In the genomic region with DNA sequence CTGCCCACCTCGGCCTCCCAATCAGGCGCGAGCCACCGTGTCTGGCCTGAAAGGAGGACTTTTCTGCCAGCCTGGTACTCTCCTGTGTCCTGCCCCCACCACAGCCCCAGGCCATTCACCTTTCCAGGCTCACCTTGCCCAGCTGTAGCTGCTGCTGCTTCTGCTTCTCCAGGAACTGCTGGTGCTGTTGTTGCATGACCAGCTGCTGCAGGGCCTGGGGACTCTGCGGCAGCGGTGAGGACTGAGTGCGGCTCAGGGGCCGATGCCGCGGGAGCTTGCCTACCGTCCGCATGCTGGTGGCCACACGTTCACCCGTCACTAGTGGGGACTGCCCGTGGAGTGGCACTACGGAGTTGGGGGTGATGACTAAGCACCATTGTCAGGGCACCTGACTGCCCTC, we compare ENCODE assay signal across 31 cellular contexts. TPM values are rescaled to one million over a fixed set of nuclear protein-coding genes. Genes with fewer than 3 reads are reported as not detected.
DNase-seq lines count a peak whose midpoint lies in the region; ATAC-seq and TF ChIP-seq lines count a peak whose summit lies in the region.
"Had no signal": no experiment of that assay in that cellular context is flagged by ENCODE, and none has a peak within 500 bp of the region (broad histone marks: within the 10 kb centered on the region; RNA-seq: fewer than 3 reads in every experiment).

No MANE protein-coding gene starts in this region.

- peak overlapping the region; percentile 60 for H2AFZ ChIP-seq in mesenchymal stem cell (ENCODE audit: low read depth, low read length)
- H2AFZ ChIP-seq in OCI-LY7 (ENCODE audit: low read length): no peak overlapping the region

- H3K27ac Mint-ChIP-seq in activated T-cell treated with anti-CD3 and anti-CD28 coated beads, Interleukin-2, amount 50 U/mL, for 24 hours: peak overlapping the region; percentile 29
- H3K27ac Mint-ChIP-seq in activated T-cell treated with anti-CD3 and anti-CD28 coated beads, Interleukin-2, amount 50 U/mL, for 72 hours: no peak overlapping the region
- H3K27ac Mint-ChIP-seq in WTC11 (peak overlapping the region; percentile 84), mesothelial cell of epicardium (no peak overlapping the region)
- H3K27ac Mint-ChIP-seq: activated naive CD8-positive, alpha-beta T cell treated with anti-CD3 and anti-CD28 coated beads, Interleukin-2, amount 50 U/mL, for 24 hours had no signal

- CTCF ChIA-PET in WTC11 (lab: Charles Lee): interaction anchor here (0.5 to 4.5 kb wide), 7 partner anchors 10 to 181 kb away, joined by 3 to 41 read pairs (median 5); a partner anchor contains a TSS
- CTCF ChIA-PET in OCI-LY7 (lab: Charles Lee; ENCODE audit: unreplicated experiment): no interaction called here

- WGBS in mesenchymal stem cell: 97% methylated on average over 16 of the region's 16 CpGs

- ATAC-seq in activated T-cell treated with anti-CD3 and anti-CD28 coated beads, Interleukin-2, amount 50 U/mL, for 72 hours (replicated peaks in 1 of 2): no peak
- no peak for ATAC-seq in WTC11
- ATAC-seq: activated naive CD8-positive, alpha-beta T cell treated with anti-CD3 and anti-CD28 coated beads, Interleukin-2, amount 50 U/mL, for 24 hours; activated T-cell treated with anti-CD3 and anti-CD28 coated beads, Interleukin-2, amount 50 U/mL, for 4 hours; left ventricle myocardium superior had no signal

- TF ChIP-seq CTCF in WTC11 (IDR thresholded peaks at IDR 0.05): no peak
- TF ChIP-seq CTCF in OCI-LY7 (conservative IDR thresholded peaks at IDR 0.05; ENCODE audit: low read length): no peak
- TF ChIP-seq CTCF in mesothelial cell of epicardium (IDR thresholded peaks at IDR 0.05; ENCODE audit: unreplicated experiment): no peak

- no TSS peak for BruUV-seq in OCI-LY7 (replicated peaks; lab: Mats Ljungman, UMichigan)

- POLR2A ChIA-PET in WTC11 (lab: Charles Lee): interaction anchor here (0.6 to 2.4 kb wide), 2 partner anchors 8 to 82 kb away, joined by 3 to 13 read pairs; no protein-coding TSS in a partner anchor
- POLR2A ChIA-PET in OCI-LY7 (lab: Charles Lee): interaction anchor here (0.7 kb wide), 1 partner anchor 222 kb away, joined by 3 read pairs; no protein-coding TSS in a partner anchor

- no peak overlapping the region for H2BK120ac ChIP-seq in mesenchymal stem cell (ENCODE audit: low read depth, low read length)

- H3K4me3 Mint-ChIP-seq in activated T-cell treated with anti-CD3 and anti-CD28 coated beads, Interleukin-2, amount 50 U/mL, for 24 hours: no peak overlapping the region
- no peak overlapping the region for H3K4me3 Mint-ChIP-seq in activated T-cell treated with anti-CD3 and anti-CD28 coated beads, Interleukin-2, amount 50 U/mL, for 72 hours
- H3K4me3 Mint-ChIP-seq in WTC11 (no peak overlapping the region), mesothelial cell of epicardium (no peak overlapping the region)
- H3K4me3 Mint-ChIP-seq: activated naive CD8-positive, alpha-beta T cell treated with anti-CD3 and anti-CD28 coated beads, Interleukin-2, amount 50 U/mL, for 24 hours; activated T-cell treated with anti-CD3 and anti-CD28 coated beads, Interleukin-2, amount 50 U/mL, for 4 hours; dendritic cell treated with granulocyte-macrophage colony-stimulating factor and Interleukin-4, amounts not matched to agents 40 ng/mL and 50 ng/mL, for 4 days had no signal

- no peaks in the 10 kb centered on the region for H3K27me3 ChIP-seq in mesenchymal stem cell (ENCODE audit: control insufficient read depth in 1 of 2, insufficient read depth in 1 of 2, low read length in 2 of 2)
- H3K27me3 ChIP-seq: esophagus muscularis mucosa, Peyer's patch, sigmoid colon, tibial nerve had no signal

- H4K8ac ChIP-seq in mesenchymal stem cell (ENCODE audit: low read length): no peak overlapping the region

- H3K9me3 ChIP-seq in mesenchymal stem cell (ENCODE audit: control insufficient read depth, low read length) (no peaks in the 10 kb centered on the region), OCI-LY7 (ENCODE audit: low read length) (no peaks in the 10 kb centered on the region)
- H3K9me3 ChIP-seq: esophagus muscularis mucosa, Peyer's patch, prostate gland, sigmoid colon, tibial nerve had no signal

- H3K4ac ChIP-seq in mesenchymal stem cell (ENCODE audit: low read depth in 1 of 2, low read length in 2 of 2): no peak overlapping the region

- H3K18ac ChIP-seq in mesenchymal stem cell (ENCODE audit: low read depth in 1 of 2, low read length in 2 of 2): no peak overlapping the region

- peak overlapping the region; percentile 16 for H2AK5ac ChIP-seq in mesenchymal stem cell (ENCODE audit: low read length, severe bottlenecking)

- H3K9ac ChIP-seq in mesenchymal stem cell (ENCODE audit: low read length): no peak overlapping the region

- peaks cover 26% of the 10 kb centered on the region for H3K4me1 ChIP-seq in mesenchymal stem cell (ENCODE audit: control insufficient read depth, insufficient read depth, low read depth, low read length)
- no peaks in the 10 kb centered on the region for H3K4me1 ChIP-seq in OCI-LY7 (ENCODE audit: insufficient read depth, low read length, poor library complexity, severe bottlenecking)

- no peaks in the 10 kb centered on the region for H3K9me2 ChIP-seq in OCI-LY7 (ENCODE audit: insufficient read depth, low read length)

- H2BK12ac ChIP-seq in mesenchymal stem cell (ENCODE audit: low read length in 2 of 2): peak overlapping the region; percentile 20 to 54

- no peaks in the 10 kb centered on the region for H4K20me1 ChIP-seq in OCI-LY7 (ENCODE audit: insufficient read depth, low read length)

- H3K4me3 ChIP-seq in mesenchymal stem cell (ENCODE audit: insufficient read depth in 1 of 2, low read depth in 1 of 2, low read length in 2 of 2) (no peak overlapping the region), OCI-LY7 (ENCODE audit: low read depth, low read length, poor library complexity, severe bottlenecking) (no peak overlapping the region)
- H3K4me3 ChIP-seq: esophagus muscularis mucosa, Peyer's patch, prostate gland, sigmoid colon, tibial nerve had no signal

- H3K27ac ChIP-seq in mesenchymal stem cell (ENCODE audit: low read length, poor library complexity, severe bottlenecking) (no peak overlapping the region), OCI-LY7 (ENCODE audit: low read depth, low read length, poor library complexity, severe bottlenecking) (no peak overlapping the region)
- H3K27ac ChIP-seq: Peyer's patch had no signal

- no peak overlapping the region for H3K23ac ChIP-seq in mesenchymal stem cell (ENCODE audit: low read length in 2 of 2)

- no peak overlapping the region for H3K4me2 ChIP-seq in mesenchymal stem cell (ENCODE audit: low read length, poor library complexity, severe bottlenecking)
- H3K4me2 ChIP-seq in OCI-LY7 (ENCODE audit: low read length): no peak overlapping the region

- no peaks in the 10 kb centered on the region for H3K79me1 ChIP-seq in mesenchymal stem cell (replicated peaks; ENCODE audit: low read length, poor library complexity, severe bottlenecking)

- intact Hi-C loops in OCI-LY7 (cut with micrococcal nuclease; ENCODE audit: unreplicated experiment): no loop called here

- no peak overlapping the region for H2BK5ac ChIP-seq in mesenchymal stem cell (ENCODE audit: low read depth, low read length, poor library complexity, severe bottlenecking)

- no peak for DNase-seq in activated T-cell treated with anti-CD3 and anti-CD28 coated beads, Interleukin-2, amount 50 U/mL, for 24 hours
- DNase-seq in activated T-cell treated with anti-CD3 and anti-CD28 coated beads, Interleukin-2, amount 50 U/mL, for 72 hours: no peak
- no peak for DNase-seq in WTC11 (ENCODE audit: low spot score)
- DNase-seq in mesenchymal stem cell: no peak
- DNase-seq in activated CD4-positive, alpha-beta T cell treated with anti-CD3 and anti-CD28 coated beads for 1 hour: no peak
- DNase-seq in AG08396 (ENCODE audit: low spot score): no peak
- no peak for DNase-seq in OCI-LY7 (ENCODE audit: low spot score)
- DNase-seq in mesothelial cell of epicardium (ENCODE audit: low spot score in 2 of 2, unreplicated experiment in 2 of 2): no peak
- DNase-seq: activated CD4-positive, alpha-beta T cell treated with anti-CD3 and anti-CD28 coated beads for 48 hours; activated naive CD8-positive, alpha-beta T cell treated with anti-CD3 and anti-CD28 coated beads, Interleukin-2, amount 50 U/mL, for 24 hours; activated T-cell treated with anti-CD3 and anti-CD28 coated beads, Interleukin-2, amount 50 U/mL, for 4 hours; Calu3; caudate nucleus; DMS79 treated with DMSO at 0.1 percent for 48 hours; foreskin fibroblast; GF-D8; head of caudate nucleus; Kasumi-1; left ventricle myocardium superior; midbrain; naive B cell; NCI-H1436 treated with DMSO at 0.1 percent for 48 hours; NCI-H2081 treated with DMSO at 0.1 percent for 48 hours; Peyer's patch; SIG-M5; sigmoid colon; stimulated activated CD4-positive, alpha-beta T cell treated with anti-CD3 and anti-CD28 coated beads, Interleukin-4, amount 100 ng/mL, for 24 hours had no signal

- H3K36me3 Mint-ChIP-seq in activated T-cell treated with anti-CD3 and anti-CD28 coated beads, Interleukin-2, amount 50 U/mL, for 24 hours (ENCODE audit: low read depth): peaks cover 42% of the 10 kb centered on the region
- H3K36me3 Mint-ChIP-seq in activated T-cell treated with anti-CD3 and anti-CD28 coated beads, Interleukin-2, amount 50 U/mL, for 72 hours (ENCODE audit: insufficient read depth in 2 of 2): peaks cover 0 to 4% of the 10 kb centered on the region in 2 donors
- H3K36me3 Mint-ChIP-seq in WTC11 (peaks cover 22% of the 10 kb centered on the region), mesothelial cell of epicardium (peaks cover 18% of the 10 kb centered on the region)

- H3K36me3 ChIP-seq in mesenchymal stem cell (ENCODE audit: control insufficient read depth in 1 of 2, insufficient read depth in 2 of 2, low read depth in 1 of 2, low read length in 2 of 2) (peaks cover 47 to 75% of the 10 kb centered on the region in 2 experiments), OCI-LY7 (ENCODE audit: insufficient read depth, low read length) (peaks cover 31% of the 10 kb centered on the region)

- no peaks in the 10 kb centered on the region for H3K79me2 ChIP-seq in OCI-LY7 (ENCODE audit: insufficient read depth, low read depth, low read length)

- H3K4me1 Mint-ChIP-seq in activated T-cell treated with anti-CD3 and anti-CD28 coated beads, Interleukin-2, amount 50 U/mL, for 24 hours (ENCODE audit: low read depth): peaks cover 20% of the 10 kb centered on the region
- H3K4me1 Mint-ChIP-seq in activated T-cell treated with anti-CD3 and anti-CD28 coated beads, Interleukin-2, amount 50 U/mL, for 72 hours (ENCODE audit: low read depth): peaks cover 22% of the 10 kb centered on the region
- H3K4me1 Mint-ChIP-seq in WTC11 (peaks cover 24% of the 10 kb centered on the region), mesothelial cell of epicardium (peaks cover 27% of the 10 kb centered on the region)

- H4K91ac ChIP-seq in mesenchymal stem cell (ENCODE audit: low read length): no peak overlapping the region

- H3K14ac ChIP-seq in mesenchymal stem cell (ENCODE audit: low read length in 2 of 2): no peak overlapping the region

- no peak overlapping the region for H2BK15ac ChIP-seq in mesenchymal stem cell (ENCODE audit: low read depth, poor library complexity, severe bottlenecking)

- H3K9me3 Mint-ChIP-seq in activated T-cell treated with anti-CD3 and anti-CD28 coated beads, Interleukin-2, amount 50 U/mL, for 24 hours: no peaks in the 10 kb centered on the region
- H3K9me3 Mint-ChIP-seq in activated T-cell treated with anti-CD3 and anti-CD28 coated beads, Interleukin-2, amount 50 U/mL, for 72 hours: no peaks in the 10 kb centered on the region
- H3K9me3 Mint-ChIP-seq in WTC11: no peaks in the 10 kb centered on the region
- no peaks in the 10 kb centered on the region for H3K9me3 Mint-ChIP-seq in mesothelial cell of epicardium
- H3K9me3 Mint-ChIP-seq: activated naive CD8-positive, alpha-beta T cell treated with anti-CD3 and anti-CD28 coated beads, Interleukin-2, amount 50 U/mL, for 24 hours; activated T-cell treated with anti-CD3 and anti-CD28 coated beads, Interleukin-2, amount 50 U/mL, for 4 hours; dendritic cell treated with granulocyte-macrophage colony-stimulating factor and Interleukin-4, amounts not matched to agents 40 ng/mL and 50 ng/mL, for 4 days had no signal

- H3K27me3 Mint-ChIP-seq in activated T-cell treated with anti-CD3 and anti-CD28 coated beads, Interleukin-2, amount 50 U/mL, for 24 hours: no peaks in the 10 kb centered on the region
- H3K27me3 Mint-ChIP-seq in activated T-cell treated with anti-CD3 and anti-CD28 coated beads, Interleukin-2, amount 50 U/mL, for 72 hours (ENCODE audit: low read depth): no peaks in the 10 kb centered on the region
- H3K27me3 Mint-ChIP-seq in WTC11 (ENCODE audit: low read depth) (no peaks in the 10 kb centered on the region), mesothelial cell of epicardium (ENCODE audit: low read depth) (no peaks in the 10 kb centered on the region)
- H3K27me3 Mint-ChIP-seq: activated naive CD8-positive, alpha-beta T cell treated with anti-CD3 and anti-CD28 coated beads, Interleukin-2, amount 50 U/mL, for 24 hours; dendritic cell treated with granulocyte-macrophage colony-stimulating factor and Interleukin-4, amounts not matched to agents 40 ng/mL and 50 ng/mL, for 4 days; naive B cell had no signal

RNA-seq across cellular contexts. Expression of a gene that starts 17.7 kb away (rescaled TPM):
- total RNA-seq in activated T-cell treated with anti-CD3 and anti-CD28 coated beads, Interleukin-2, amount 50 U/mL, for 72 hours: 10 to 100 TPM; 18.4 to 19.7 TPM
- total RNA-seq in WTC11 (2021): 121 to 122 TPM (median 121 TPM) in 3 replicates
- polyA plus RNA-seq in mesenchymal stem cell (2013, experiment 1 of 2): 158 TPM
- polyA plus RNA-seq in mesenchymal stem cell (2013, experiment 2 of 2): 165 TPM
- total RNA-seq in OCI-LY7 (2014; rRNA removed; shearing (Covaris generic)): 10.7 and 20.6 TPM in 2 replicates
- total RNA-seq in OCI-LY7 (2022): 41.4 and 46.1 TPM in 2 replicates
- 58.3 to 63.2 TPM (median 61.4 TPM) in 3 replicates for total RNA-seq in mesothelial cell of epicardium

RNA-seq across cellular contexts. Expression of a gene that starts 21.8 kb away (rescaled TPM):
- 10 to 100 TPM; 46.0 to 52.8 TPM for total RNA-seq in activated T-cell treated with anti-CD3 and anti-CD28 coated beads, Interleukin-2, amount 50 U/mL, for 72 hours
- 96.8 to 102 TPM (median 98.0 TPM) in 3 replicates for total RNA-seq in WTC11 (2021)
- 74.2 TPM for polyA plus RNA-seq in mesenchymal stem cell (2013, experiment 1 of 2)
- polyA plus RNA-seq in mesenchymal stem cell (2013, experiment 2 of 2): 73.4 TPM
- 26.6 and 35.4 TPM in 2 replicates for total RNA-seq in OCI-LY7 (2014; rRNA removed; shearing (Covaris generic))
- 67.9 and 68.0 TPM in 2 replicates for total RNA-seq in OCI-LY7 (2022)
- total RNA-seq in mesothelial cell of epicardium: 51.4 to 60.8 TPM (median 58.0 TPM) in 3 replicates

RNA-seq across cellular contexts. Expression of a gene that starts 35.2 kb away (rescaled TPM):
- total RNA-seq in activated T-cell treated with anti-CD3 and anti-CD28 coated beads, Interleukin-2, amount 50 U/mL, for 72 hours: 10 to 100 TPM; 34.7 to 37.8 TPM
- total RNA-seq in WTC11 (2021): 54.0 to 61.6 TPM (median 59.0 TPM) in 3 replicates
- 36.0 TPM for polyA plus RNA-seq in mesenchymal stem cell (2013, experiment 1 of 2)
- polyA plus RNA-seq in mesenchymal stem cell (2013, experiment 2 of 2): 34.6 TPM
- 26.4 and 41.5 TPM in 2 replicates for total RNA-seq in OCI-LY7 (2014; rRNA removed; shearing (Covaris generic))
- total RNA-seq in OCI-LY7 (2022): 31.4 and 36.3 TPM in 2 replicates
- 33.4 to 34.1 TPM (median 33.5 TPM) in 3 replicates for total RNA-seq in mesothelial cell of epicardium

RNA-seq across cellular contexts. Expression of a gene that starts 53.5 kb away (rescaled TPM):
- total RNA-seq in activated T-cell treated with anti-CD3 and anti-CD28 coated beads, Interleukin-2, amount 50 U/mL, for 72 hours: 10 to 100 TPM; 20.7 to 27.8 TPM
- total RNA-seq in WTC11 (2021) (22.4 to 23.9 TPM (median 23.7 TPM) in 3 replicates), OCI-LY7 (2022) (24.7 and 27.3 TPM in 2 replicates), mesothelial cell of epicardium (6.0 to 6.4 TPM (median 6.2 TPM) in 3 replicates)
- 1.6 TPM for polyA plus RNA-seq in mesenchymal stem cell (2013, experiment 1 of 2)
- polyA plus RNA-seq in mesenchymal stem cell (2013, experiment 2 of 2): 1.6 TPM
- total RNA-seq in OCI-LY7 (2014; rRNA removed; shearing (Covaris generic)): 10.9 and 13.3 TPM in 2 replicates

Comparison
In these comparisons a context has a peak if more than half of its experiments do, and no peak if none do; other contexts are left out.
1. H3K27ac Mint-ChIP-seq: peak in activated T-cell treated with anti-CD3 and anti-CD28 coated beads, Interleukin-2, amount 50 U/mL, for 24 hours (single experiment) and WTC11 (single experiment); none in activated T-cell treated with anti-CD3 and anti-CD28 coated beads, Interleukin-2, amount 50 U/mL, for 72 hours (single experiment) and mesothelial cell of epicardium (single experiment).